1 cellular context compared by ENCODE assay signal in the genomic region with DNA sequence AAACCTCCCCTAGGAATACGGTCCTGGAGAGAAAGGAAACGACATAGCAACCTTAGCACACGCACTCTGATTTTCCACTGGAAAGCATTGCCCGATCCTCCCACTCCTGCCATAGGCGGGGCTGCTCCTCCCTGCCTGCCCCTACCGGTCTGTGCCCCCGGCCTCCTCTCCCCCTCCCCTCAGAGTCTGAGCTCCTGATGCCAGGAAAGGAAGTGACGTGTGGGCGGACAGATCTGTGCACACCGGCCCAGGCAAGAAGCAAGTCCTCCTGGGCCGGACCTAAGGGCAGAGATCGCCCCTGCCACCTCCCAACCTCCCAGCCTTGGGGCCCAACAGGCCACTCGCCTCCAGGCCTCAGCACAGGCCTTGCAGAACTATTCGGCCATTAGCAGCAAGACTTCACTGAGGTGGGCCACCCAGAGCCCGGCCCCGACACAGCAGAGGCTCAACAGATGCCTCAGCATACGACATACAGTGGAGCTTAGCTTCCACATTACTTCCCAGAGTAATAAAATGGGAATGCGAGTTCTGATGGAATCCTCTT.
TF ChIP-seq lines count a peak whose summit lies in the region.

No MANE protein-coding gene starts in this region.

TF ChIP-seq in HepG2, 621 proteins besides CTCF, POLR2A, EP300 and RAD21 (continued from another document and continues in another):
- no peak for TF ChIP-seq EEA1 (CRISPR knock-in tag; IDR thresholded peaks at IDR 0.05; ENCODE audit: borderline replicate concordance)
- TF ChIP-seq ZNF776 (CRISPR knock-in tag; IDR thresholded peaks at IDR 0.05) = no peak
- no peak for TF ChIP-seq MATR3 (CRISPR knock-in tag; IDR thresholded peaks at IDR 0.05)
- TF ChIP-seq, protein P1, sequence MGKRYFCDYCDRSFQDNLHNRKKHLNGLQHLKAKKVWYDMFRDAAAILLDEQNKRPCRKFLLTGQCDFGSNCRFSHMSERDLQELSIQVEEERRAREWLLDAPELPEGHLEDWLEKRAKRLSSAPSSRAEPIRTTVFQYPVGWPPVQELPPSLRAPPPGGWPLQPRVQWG (CRISPR knock-in tag; IDR thresholded peaks at IDR 0.05; ENCODE audit: borderline replicate concordance, low read depth) = no peak
- TF ChIP-seq ZNF75D (CRISPR knock-in tag; IDR thresholded peaks at IDR 0.05; ENCODE audit: borderline replicate concordance) = no peak
- peak; percentile 19; the same call in 1 of the 2 replicates for TF ChIP-seq ZMYM4 (CRISPR knock-in tag; IDR thresholded peaks at IDR 0.05)
- TF ChIP-seq, protein P2, sequence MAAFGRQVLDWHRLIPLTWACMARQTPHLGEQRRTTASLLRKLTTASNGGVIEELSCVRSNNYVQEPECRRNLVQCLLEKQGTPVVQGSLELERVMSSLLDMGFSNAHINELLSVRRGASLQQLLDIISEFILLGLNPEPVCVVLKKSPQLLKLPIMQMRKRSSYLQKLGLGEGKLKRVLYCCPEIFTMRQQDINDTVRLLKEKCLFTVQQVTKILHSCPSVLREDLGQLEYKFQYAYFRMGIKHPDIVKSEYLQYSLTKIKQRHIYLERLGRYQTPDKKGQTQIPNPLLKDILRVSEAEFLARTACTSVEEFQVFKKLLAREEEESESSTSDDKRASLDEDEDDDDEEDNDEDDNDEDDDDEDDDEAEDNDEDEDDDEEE (CRISPR knock-in tag; IDR thresholded peaks at IDR 0.05) = no peak
- no peak for TF ChIP-seq SUZ12 (IDR thresholded peaks at IDR 0.05; ENCODE audit: low read depth, low read length)
- TF ChIP-seq, protein P3, sequence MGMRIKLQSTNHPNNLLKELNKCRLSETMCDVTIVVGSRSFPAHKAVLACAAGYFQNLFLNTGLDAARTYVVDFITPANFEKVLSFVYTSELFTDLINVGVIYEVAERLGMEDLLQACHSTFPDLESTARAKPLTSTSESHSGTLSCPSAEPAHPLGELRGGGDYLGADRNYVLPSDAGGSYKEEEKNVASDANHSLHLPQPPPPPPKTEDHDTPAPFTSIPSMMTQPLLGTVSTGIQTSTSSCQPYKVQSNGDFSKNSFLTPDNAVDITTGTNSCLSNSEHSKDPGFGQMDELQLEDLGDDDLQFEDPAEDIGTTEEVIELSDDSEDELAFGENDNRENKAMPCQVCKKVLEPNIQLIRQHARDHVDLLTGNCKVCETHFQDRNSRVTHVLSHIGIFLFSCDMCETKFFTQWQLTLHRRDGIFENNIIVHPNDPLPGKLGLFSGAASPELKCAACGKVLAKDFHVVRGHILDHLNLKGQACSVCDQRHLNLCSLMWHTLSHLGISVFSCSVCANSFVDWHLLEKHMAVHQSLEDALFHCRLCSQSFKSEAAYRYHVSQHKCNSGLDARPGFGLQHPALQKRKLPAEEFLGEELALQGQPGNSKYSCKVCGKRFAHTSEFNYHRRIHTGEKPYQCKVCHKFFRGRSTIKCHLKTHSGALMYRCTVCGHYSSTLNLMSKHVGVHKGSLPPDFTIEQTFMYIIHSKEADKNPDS (CRISPR knock-in tag; IDR thresholded peaks at IDR 0.05) = no peak
- no peak for TF ChIP-seq SIN3A (IDR thresholded peaks at IDR 0.05; ENCODE audit: borderline replicate concordance, low read depth, low read length)
- TF ChIP-seq, protein P4, sequence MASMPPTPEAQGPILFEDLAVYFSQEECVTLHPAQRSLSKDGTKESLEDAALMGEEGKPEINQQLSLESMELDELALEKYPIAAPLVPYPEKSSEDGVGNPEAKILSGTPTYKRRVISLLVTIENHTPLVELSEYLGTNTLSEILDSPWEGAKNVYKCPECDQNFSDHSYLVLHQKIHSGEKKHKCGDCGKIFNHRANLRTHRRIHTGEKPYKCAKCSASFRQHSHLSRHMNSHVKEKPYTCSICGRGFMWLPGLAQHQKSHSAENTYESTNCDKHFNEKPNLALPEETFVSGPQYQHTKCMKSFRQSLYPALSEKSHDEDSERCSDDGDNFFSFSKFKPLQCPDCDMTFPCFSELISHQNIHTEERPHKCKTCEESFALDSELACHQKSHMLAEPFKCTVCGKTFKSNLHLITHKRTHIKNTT (CRISPR knock-in tag; IDR thresholded peaks at IDR 0.05) = no peak
- TF ChIP-seq ZBTB8A (CRISPR knock-in tag; IDR thresholded peaks at IDR 0.05; ENCODE audit: borderline replicate concordance, low read depth) = no peak
- TF ChIP-seq KLF16 (CRISPR knock-in tag; IDR thresholded peaks at IDR 0.05) = no peak
- TF ChIP-seq, protein P5, sequence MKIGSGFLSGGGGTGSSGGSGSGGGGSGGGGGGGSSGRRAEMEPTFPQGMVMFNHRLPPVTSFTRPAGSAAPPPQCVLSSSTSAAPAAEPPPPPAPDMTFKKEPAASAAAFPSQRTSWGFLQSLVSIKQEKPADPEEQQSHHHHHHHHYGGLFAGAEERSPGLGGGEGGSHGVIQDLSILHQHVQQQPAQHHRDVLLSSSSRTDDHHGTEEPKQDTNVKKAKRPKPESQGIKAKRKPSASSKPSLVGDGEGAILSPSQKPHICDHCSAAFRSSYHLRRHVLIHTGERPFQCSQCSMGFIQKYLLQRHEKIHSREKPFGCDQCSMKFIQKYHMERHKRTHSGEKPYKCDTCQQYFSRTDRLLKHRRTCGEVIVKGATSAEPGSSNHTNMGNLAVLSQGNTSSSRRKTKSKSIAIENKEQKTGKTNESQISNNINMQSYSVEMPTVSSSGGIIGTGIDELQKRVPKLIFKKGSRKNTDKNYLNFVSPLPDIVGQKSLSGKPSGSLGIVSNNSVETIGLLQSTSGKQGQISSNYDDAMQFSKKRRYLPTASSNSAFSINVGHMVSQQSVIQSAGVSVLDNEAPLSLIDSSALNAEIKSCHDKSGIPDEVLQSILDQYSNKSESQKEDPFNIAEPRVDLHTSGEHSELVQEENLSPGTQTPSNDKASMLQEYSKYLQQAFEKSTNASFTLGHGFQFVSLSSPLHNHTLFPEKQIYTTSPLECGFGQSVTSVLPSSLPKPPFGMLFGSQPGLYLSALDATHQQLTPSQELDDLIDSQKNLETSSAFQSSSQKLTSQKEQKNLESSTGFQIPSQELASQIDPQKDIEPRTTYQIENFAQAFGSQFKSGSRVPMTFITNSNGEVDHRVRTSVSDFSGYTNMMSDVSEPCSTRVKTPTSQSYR (CRISPR knock-in tag; IDR thresholded peaks at IDR 0.05; ENCODE audit: borderline replicate concordance) = no peak; the same call in 1 of the 2 replicates
- TF ChIP-seq ZNF619 (CRISPR knock-in tag; IDR thresholded peaks at IDR 0.05) = no peak
- TF ChIP-seq KAT2B (IDR thresholded peaks at IDR 0.05; ENCODE audit: borderline replicate concordance, low read depth, low read length) = no peak
- TF ChIP-seq ZSCAN30 (CRISPR knock-in tag; IDR thresholded peaks at IDR 0.05) = no peak
- TF ChIP-seq, protein P6, sequence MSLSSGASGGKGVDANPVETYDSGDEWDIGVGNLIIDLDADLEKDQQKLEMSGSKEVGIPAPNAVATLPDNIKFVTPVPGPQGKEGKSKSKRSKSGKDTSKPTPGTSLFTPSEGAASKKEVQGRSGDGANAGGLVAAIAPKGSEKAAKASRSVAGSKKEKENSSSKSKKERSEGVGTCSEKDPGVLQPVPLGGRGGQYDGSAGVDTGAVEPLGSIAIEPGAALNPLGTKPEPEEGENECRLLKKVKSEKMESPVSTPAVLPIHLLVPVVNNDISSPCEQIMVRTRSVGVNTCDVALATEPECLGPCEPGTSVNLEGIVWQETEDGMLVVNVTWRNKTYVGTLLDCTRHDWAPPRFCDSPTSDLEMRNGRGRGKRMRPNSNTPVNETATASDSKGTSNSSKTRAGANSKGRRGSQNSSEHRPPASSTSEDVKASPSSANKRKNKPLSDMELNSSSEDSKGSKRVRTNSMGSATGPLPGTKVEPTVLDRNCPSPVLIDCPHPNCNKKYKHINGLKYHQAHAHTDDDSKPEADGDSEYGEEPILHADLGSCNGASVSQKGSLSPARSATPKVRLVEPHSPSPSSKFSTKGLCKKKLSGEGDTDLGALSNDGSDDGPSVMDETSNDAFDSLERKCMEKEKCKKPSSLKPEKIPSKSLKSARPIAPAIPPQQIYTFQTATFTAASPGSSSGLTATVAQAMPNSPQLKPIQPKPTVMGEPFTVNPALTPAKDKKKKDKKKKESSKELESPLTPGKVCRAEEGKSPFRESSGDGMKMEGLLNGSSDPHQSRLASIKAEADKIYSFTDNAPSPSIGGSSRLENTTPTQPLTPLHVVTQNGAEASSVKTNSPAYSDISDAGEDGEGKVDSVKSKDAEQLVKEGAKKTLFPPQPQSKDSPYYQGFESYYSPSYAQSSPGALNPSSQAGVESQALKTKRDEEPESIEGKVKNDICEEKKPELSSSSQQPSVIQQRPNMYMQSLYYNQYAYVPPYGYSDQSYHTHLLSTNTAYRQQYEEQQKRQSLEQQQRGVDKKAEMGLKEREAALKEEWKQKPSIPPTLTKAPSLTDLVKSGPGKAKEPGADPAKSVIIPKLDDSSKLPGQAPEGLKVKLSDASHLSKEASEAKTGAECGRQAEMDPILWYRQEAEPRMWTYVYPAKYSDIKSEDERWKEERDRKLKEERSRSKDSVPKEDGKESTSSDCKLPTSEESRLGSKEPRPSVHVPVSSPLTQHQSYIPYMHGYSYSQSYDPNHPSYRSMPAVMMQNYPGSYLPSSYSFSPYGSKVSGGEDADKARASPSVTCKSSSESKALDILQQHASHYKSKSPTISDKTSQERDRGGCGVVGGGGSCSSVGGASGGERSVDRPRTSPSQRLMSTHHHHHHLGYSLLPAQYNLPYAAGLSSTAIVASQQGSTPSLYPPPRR (CRISPR knock-in tag; IDR thresholded peaks at IDR 0.05; ENCODE audit: borderline replicate concordance) = peak; percentile 78
- TF ChIP-seq ELF4 (CRISPR knock-in tag; IDR thresholded peaks at IDR 0.05; ENCODE audit: borderline replicate concordance) = no peak
- peak; percentile 49; the same call in 1 of the 2 replicates for TF ChIP-seq ZNF747 (CRISPR knock-in tag; IDR thresholded peaks at IDR 0.05; ENCODE audit: borderline replicate concordance)
- TF ChIP-seq TAF1 (CRISPR knock-in tag; IDR thresholded peaks at IDR 0.05) = no peak; the same call in 1 of the 2 replicates
- no peak for TF ChIP-seq ZNF235 (CRISPR knock-in tag; IDR thresholded peaks at IDR 0.05; ENCODE audit: borderline replicate concordance)
- no peak for TF ChIP-seq ZNF335 (CRISPR knock-in tag; IDR thresholded peaks at IDR 0.05)
- TF ChIP-seq ZNF24 (IDR thresholded peaks at IDR 0.05) = no peak
- TF ChIP-seq, protein P7, sequence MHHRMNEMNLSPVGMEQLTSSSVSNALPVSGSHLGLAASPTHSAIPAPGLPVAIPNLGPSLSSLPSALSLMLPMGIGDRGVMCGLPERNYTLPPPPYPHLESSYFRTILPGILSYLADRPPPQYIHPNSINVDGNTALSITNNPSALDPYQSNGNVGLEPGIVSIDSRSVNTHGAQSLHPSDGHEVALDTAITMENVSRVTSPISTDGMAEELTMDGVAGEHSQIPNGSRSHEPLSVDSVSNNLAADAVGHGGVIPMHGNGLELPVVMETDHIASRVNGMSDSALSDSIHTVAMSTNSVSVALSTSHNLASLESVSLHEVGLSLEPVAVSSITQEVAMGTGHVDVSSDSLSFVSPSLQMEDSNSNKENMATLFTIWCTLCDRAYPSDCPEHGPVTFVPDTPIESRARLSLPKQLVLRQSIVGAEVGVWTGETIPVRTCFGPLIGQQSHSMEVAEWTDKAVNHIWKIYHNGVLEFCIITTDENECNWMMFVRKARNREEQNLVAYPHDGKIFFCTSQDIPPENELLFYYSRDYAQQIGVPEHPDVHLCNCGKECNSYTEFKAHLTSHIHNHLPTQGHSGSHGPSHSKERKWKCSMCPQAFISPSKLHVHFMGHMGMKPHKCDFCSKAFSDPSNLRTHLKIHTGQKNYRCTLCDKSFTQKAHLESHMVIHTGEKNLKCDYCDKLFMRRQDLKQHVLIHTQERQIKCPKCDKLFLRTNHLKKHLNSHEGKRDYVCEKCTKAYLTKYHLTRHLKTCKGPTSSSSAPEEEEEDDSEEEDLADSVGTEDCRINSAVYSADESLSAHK (CRISPR knock-in tag; IDR thresholded peaks at IDR 0.05; ENCODE audit: borderline replicate concordance) = no peak
- no peak for TF ChIP-seq IRF2 (CRISPR knock-in tag; IDR thresholded peaks at IDR 0.05)
- no peak for TF ChIP-seq ZNF577 (CRISPR knock-in tag; IDR thresholded peaks at IDR 0.05; ENCODE audit: borderline replicate concordance, low read depth)
- 0 out of 2 replicates have a peak, but pooled peaks have one; percentile 19 for TF ChIP-seq RARA (CRISPR knock-in tag; IDR thresholded peaks at IDR 0.05)
- no peak for TF ChIP-seq ZNF33A (CRISPR knock-in tag; IDR thresholded peaks at IDR 0.05; ENCODE audit: borderline replicate concordance)
- TF ChIP-seq FOXJ3 (CRISPR knock-in tag; IDR thresholded peaks at IDR 0.05; ENCODE audit: borderline replicate concordance) = no peak
- TF ChIP-seq, protein P8, sequence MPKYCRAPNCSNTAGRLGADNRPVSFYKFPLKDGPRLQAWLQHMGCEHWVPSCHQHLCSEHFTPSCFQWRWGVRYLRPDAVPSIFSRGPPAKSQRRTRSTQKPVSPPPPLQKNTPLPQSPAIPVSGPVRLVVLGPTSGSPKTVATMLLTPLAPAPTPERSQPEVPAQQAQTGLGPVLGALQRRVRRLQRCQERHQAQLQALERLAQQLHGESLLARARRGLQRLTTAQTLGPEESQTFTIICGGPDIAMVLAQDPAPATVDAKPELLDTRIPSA (CRISPR knock-in tag; IDR thresholded peaks at IDR 0.05; ENCODE audit: borderline replicate concordance) = no peak
- TF ChIP-seq ZNF614 (CRISPR knock-in tag; IDR thresholded peaks at IDR 0.05; ENCODE audit: borderline replicate concordance) = no peak
- no peak for TF ChIP-seq SRSF4 (IDR thresholded peaks at IDR 0.05; ENCODE audit: low read depth, low read length, poor library complexity, severe bottlenecking)
- no peak for TF ChIP-seq HCFC1 (IDR thresholded peaks at IDR 0.05; ENCODE audit: low read depth, low read length)
- no peak for TF ChIP-seq SYNCRIP (IDR thresholded peaks at IDR 0.05; ENCODE audit: insufficient read depth, low read depth, low read length)
- no peak for TF ChIP-seq ZSCAN20 (CRISPR knock-in tag; IDR thresholded peaks at IDR 0.05; ENCODE audit: borderline replicate concordance)
- no peak for TF ChIP-seq MAFG (CRISPR knock-in tag; IDR thresholded peaks at IDR 0.05)
- TF ChIP-seq TP53 (CRISPR knock-in tag; conservative IDR thresholded peaks at IDR 0.05) = no peak
- TF ChIP-seq, protein P9, sequence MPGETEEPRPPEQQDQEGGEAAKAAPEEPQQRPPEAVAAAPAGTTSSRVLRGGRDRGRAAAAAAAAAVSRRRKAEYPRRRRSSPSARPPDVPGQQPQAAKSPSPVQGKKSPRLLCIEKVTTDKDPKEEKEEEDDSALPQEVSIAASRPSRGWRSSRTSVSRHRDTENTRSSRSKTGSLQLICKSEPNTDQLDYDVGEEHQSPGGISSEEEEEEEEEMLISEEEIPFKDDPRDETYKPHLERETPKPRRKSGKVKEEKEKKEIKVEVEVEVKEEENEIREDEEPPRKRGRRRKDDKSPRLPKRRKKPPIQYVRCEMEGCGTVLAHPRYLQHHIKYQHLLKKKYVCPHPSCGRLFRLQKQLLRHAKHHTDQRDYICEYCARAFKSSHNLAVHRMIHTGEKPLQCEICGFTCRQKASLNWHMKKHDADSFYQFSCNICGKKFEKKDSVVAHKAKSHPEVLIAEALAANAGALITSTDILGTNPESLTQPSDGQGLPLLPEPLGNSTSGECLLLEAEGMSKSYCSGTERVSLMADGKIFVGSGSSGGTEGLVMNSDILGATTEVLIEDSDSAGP (CRISPR knock-in tag; IDR thresholded peaks at IDR 0.05; ENCODE audit: borderline replicate concordance) = peak; percentile 58; the same call in 1 of the 2 replicates
- no peak for TF ChIP-seq ZFP36L2 (CRISPR knock-in tag; IDR thresholded peaks at IDR 0.05)
- TF ChIP-seq ZNF709 (CRISPR knock-in tag; IDR thresholded peaks at IDR 0.05) = no peak
- peak; percentile 74; the same call in 1 of the 2 replicates for TF ChIP-seq ERF (CRISPR knock-in tag; IDR thresholded peaks at IDR 0.05)
- no peak for TF ChIP-seq ZNF564 (CRISPR knock-in tag; IDR thresholded peaks at IDR 0.05)
